Comparison of ENCODE assay signal across 21 cellular contexts in genomic region chrX:87634361-87634760, GRCh38.
A peak's percentile ranks its signal among the peaks of the same experiment; 100 is the strongest.
DNase-seq lines count a peak whose midpoint lies in the region; TF ChIP-seq lines count a peak whose summit lies in the region.
"Had no signal": no experiment of that assay in that cellular context is flagged by ENCODE, and none has a peak within 500 bp of the region (broad histone marks: within the 10 kb centered on the region; RNA-seq: fewer than 3 reads in every experiment).

No MANE protein-coding gene starts in this region.

- POLR2A ChIA-PET in activated CD4-positive, alpha-beta T cell treated with anti-CD3 and anti-CD28 coated beads, Interleukin-2, amount 10 ng/mL, durations not matched to agents 7 days and 5 days (lab: Charles Lee), result no interaction called here

- CTCF ChIA-PET in activated CD4-positive, alpha-beta T cell treated with anti-CD3 and anti-CD28 coated beads, Interleukin-2, amount 10 ng/mL, durations not matched to agents 7 days and 5 days (lab: Charles Lee), result no interaction called here

- H3K27me3 Mint-ChIP-seq in activated CD4-positive, alpha-beta T cell treated with anti-CD3 and anti-CD28 coated beads, Interleukin-2, amount 10 ng/mL, durations not matched to agents 7 days and 5 days, result no peaks in the 10 kb centered on the region
- H3K27me3 Mint-ChIP-seq: CD4-positive, alpha-beta T cell; CD8-positive, alpha-beta memory T cell had no signal

- no peaks in the 10 kb centered on the region for H3K36me3 Mint-ChIP-seq in activated CD4-positive, alpha-beta T cell treated with anti-CD3 and anti-CD28 coated beads, Interleukin-2, amount 10 ng/mL, durations not matched to agents 7 days and 5 days (ENCODE audit: low read depth)
- H3K36me3 Mint-ChIP-seq: CD14-positive monocyte; CD8-positive, alpha-beta memory T cell had no signal

- no peak overlapping the region for H3K27ac Mint-ChIP-seq in activated CD4-positive, alpha-beta T cell treated with anti-CD3 and anti-CD28 coated beads, Interleukin-2, amount 10 ng/mL, durations not matched to agents 7 days and 5 days
- H3K27ac Mint-ChIP-seq: CD14-positive monocyte; CD4-positive, alpha-beta T cell; CD8-positive, alpha-beta memory T cell; HFFc6 had no signal

- TF ChIP-seq CTCF in fibroblast of pulmonary artery (IDR thresholded peaks at IDR 0.05; ENCODE audit: low read length, missing control alignments), result no peak

- no peak overlapping the region for H3K4me3 ChIP-seq in fibroblast of pulmonary artery (replicated peaks; ENCODE audit: low read depth, low read length)
- H3K4me3 ChIP-seq: BLaER1 treated with 17β-estradiol and CSF1 and Interleukin-3, amounts not matched to agents 10 nM and 100 nM; HAP-1 had no signal

- no peak overlapping the region for H3K4me3 Mint-ChIP-seq in activated CD4-positive, alpha-beta T cell treated with anti-CD3 and anti-CD28 coated beads, Interleukin-2, amount 10 ng/mL, durations not matched to agents 7 days and 5 days
- H3K4me3 Mint-ChIP-seq: CD14-positive monocyte; CD4-positive, alpha-beta T cell; CD8-positive, alpha-beta memory T cell; HFFc6 had no signal

- no peak overlapping the region for H3K27ac ChIP-seq in substantia nigra (ENCODE audit: low read depth, low read length, poor library complexity, severe bottlenecking)
- H3K27ac ChIP-seq: 22Rv1; BLaER1 treated with 17β-estradiol and CSF1 and Interleukin-3, amounts not matched to agents 10 nM and 100 nM had no signal

- peaks cover 3% of the 10 kb centered on the region for H3K9me3 Mint-ChIP-seq in activated CD4-positive, alpha-beta T cell treated with anti-CD3 and anti-CD28 coated beads, Interleukin-2, amount 10 ng/mL, durations not matched to agents 7 days and 5 days
- H3K9me3 Mint-ChIP-seq: CD4-positive, alpha-beta T cell; CD8-positive, alpha-beta memory T cell; HFFc6 had no signal

- DNase-seq in DMS53 (lab: John Stamatoyannopoulos, UW), result peak; percentile 0
- DNase-seq in DMS53 treated with DMSO at 0.1 percent for 48 hours (lab: John Stamatoyannopoulos, UW; ENCODE audit: unreplicated experiment), result no peak
- DNase-seq in NCI-H748 treated with DMSO at 0.1 percent for 48 hours (lab: John Stamatoyannopoulos, UW), result peak; percentile 5
- DNase-seq in fibroblast of pulmonary artery (ENCODE audit: low read depth), result peak; percentile 45
- peak; percentile 50 for DNase-seq in pulmonary artery endothelial cell (ENCODE audit: low read depth, low spot score)
- no peak for DNase-seq in substantia nigra (lab: John Stamatoyannopoulos, UW)
- DNase-seq in SHP77 treated with DMSO at 0.1 percent for 48 hours (lab: John Stamatoyannopoulos, UW), result no peak
- DNase-seq in activated CD4-positive, alpha-beta T cell treated with anti-CD3 and anti-CD28 coated beads, Interleukin-2, amount 10 ng/mL, durations not matched to agents 7 days and 5 days, result no peak
- DNase-seq: ACHN; AML-193; BE2C; CD4-positive, alpha-beta T cell; CD8-positive, alpha-beta memory T cell; DMS 273 treated with DMSO at 0.1 percent for 48 hours; DND-41; GOT3; HFFc6 had no signal

- no peaks in the 10 kb centered on the region for H3K4me1 Mint-ChIP-seq in activated CD4-positive, alpha-beta T cell treated with anti-CD3 and anti-CD28 coated beads, Interleukin-2, amount 10 ng/mL, durations not matched to agents 7 days and 5 days
- H3K4me1 Mint-ChIP-seq: CD14-positive monocyte; CD8-positive, alpha-beta memory T cell had no signal

Comparison
In these comparisons a context has a peak if more than half of its experiments do, and no peak if none do; other contexts are left out.
1. DNase-seq: peak in DMS53 (single experiment), NCI-H748 treated with DMSO at 0.1 percent for 48 hours (single experiment), fibroblast of pulmonary artery (single experiment) and pulmonary artery endothelial cell (single experiment); none in DMS53 treated with DMSO at 0.1 percent for 48 hours (single experiment), substantia nigra (0 of 49), SHP77 treated with DMSO at 0.1 percent for 48 hours (single experiment) and activated CD4-positive, alpha-beta T cell treated with anti-CD3 and anti-CD28 coated beads, Interleukin-2, amount 10 ng/mL, durations not matched to agents 7 days and 5 days (single experiment).